13 cellular contexts compared by ENCODE assay signal in the genomic region with DNA sequence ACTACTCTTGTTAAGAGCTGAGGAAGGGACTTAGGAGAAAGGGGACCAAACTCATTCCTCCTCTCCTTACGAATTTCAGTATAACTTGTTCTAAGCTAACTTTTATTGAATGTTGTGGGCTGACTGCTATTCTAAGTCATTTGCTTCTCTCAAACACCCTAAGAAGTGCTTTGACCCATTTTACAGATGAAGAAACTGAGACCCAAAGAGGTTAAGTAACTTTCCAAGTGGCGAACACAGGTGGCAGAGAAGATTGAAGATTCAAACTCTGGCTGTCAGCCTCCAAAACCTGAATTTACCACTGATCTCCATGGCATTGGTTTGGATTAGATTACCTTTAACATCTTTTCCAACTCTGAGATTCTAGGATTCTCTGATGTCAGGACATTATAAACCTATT. TPM values are rescaled to one million over a fixed set of nuclear protein-coding genes. Genes with fewer than 3 reads are reported as not detected.
"Had no signal": no experiment of that assay in that cellular context is flagged by ENCODE, and none has a peak within 500 bp of the region (broad histone marks: within the 10 kb centered on the region; RNA-seq: fewer than 3 reads in every experiment).

No MANE protein-coding gene starts in this region.

- H3K4me3 Mint-ChIP-seq: dendritic cell treated with granulocyte-macrophage colony-stimulating factor and Interleukin-4, amounts not matched to agents 40 ng/mL and 50 ng/mL, for 4 days; nephron; stimulated activated effector memory CD8-positive, alpha-beta T cell treated with anti-CD3 and anti-CD28 coated beads, Interleukin-12 subunit alpha, Interleukin-12 subunit beta, amount 100 ng/mL, for 72 hours had no signal

- H3K27ac Mint-ChIP-seq: dendritic cell treated with granulocyte-macrophage colony-stimulating factor and Interleukin-4, amounts not matched to agents 40 ng/mL and 50 ng/mL, for 4 days; stimulated activated effector memory CD8-positive, alpha-beta T cell treated with anti-CD3 and anti-CD28 coated beads, Interleukin-12 subunit alpha, Interleukin-12 subunit beta, amount 100 ng/mL, for 72 hours had no signal

- H3K27ac ChIP-seq: brain microvascular endothelial cell, epithelial cell of prostate, psoas muscle had no signal

- H3K4me3 ChIP-seq: psoas muscle, sigmoid colon had no signal

- H3K27me3 ChIP-seq: brain microvascular endothelial cell, sigmoid colon had no signal

- DNase-seq: activated CD4-positive, CD25-positive, alpha-beta regulatory T cell treated with anti-CD3 and anti-CD28 coated beads, Interleukin-2, amount 50 U/mL, for 72 hours; activated naive CD4-positive, alpha-beta T cell; activated T-cell treated with anti-CD3 and anti-CD28 coated beads for 4 hours; brain microvascular endothelial cell; cerebellar nuclear complex; occipital lobe; psoas muscle; sigmoid colon had no signal

- H3K9me3 ChIP-seq: psoas muscle, sigmoid colon had no signal

- H3K36me3 Mint-ChIP-seq: stimulated activated effector memory CD8-positive, alpha-beta T cell treated with anti-CD3 and anti-CD28 coated beads, Interleukin-12 subunit alpha, Interleukin-12 subunit beta, amount 100 ng/mL, for 72 hours had no signal

- ATAC-seq: stimulated activated effector memory CD8-positive, alpha-beta T cell treated with anti-CD3 and anti-CD28 coated beads, Interleukin-12 subunit alpha, Interleukin-12 subunit beta, amount 100 ng/mL, for 72 hours had no signal

- H3K4me1 Mint-ChIP-seq: stimulated activated effector memory CD8-positive, alpha-beta T cell treated with anti-CD3 and anti-CD28 coated beads, Interleukin-12 subunit alpha, Interleukin-12 subunit beta, amount 100 ng/mL, for 72 hours had no signal

- H3K9me3 Mint-ChIP-seq: dendritic cell treated with granulocyte-macrophage colony-stimulating factor and Interleukin-4, amounts not matched to agents 40 ng/mL and 50 ng/mL, for 4 days; nephron; stimulated activated effector memory CD8-positive, alpha-beta T cell treated with anti-CD3 and anti-CD28 coated beads, Interleukin-12 subunit alpha, Interleukin-12 subunit beta, amount 100 ng/mL, for 72 hours had no signal

RNA-seq across cellular contexts. Expression of gene TIMP3, which starts 52.2 kb away (rescaled TPM):
- total RNA-seq: T-helper 1 cell treated with Interleukin-12 subunit alpha and Interleukin-12 subunit beta and Interleukin-4 antibody, amounts not matched to agents 30 ng/mL and 1 ng/mL, for 36 hours had no signal
